In genomic region chr16:85528528-85529387, GRCh38 we compare ENCODE assay signal across 8 cellular contexts.
DNase-seq lines count a peak whose midpoint lies in the region; ATAC-seq, FAIRE-seq and TF ChIP-seq lines count a peak whose summit lies in the region.

No MANE protein-coding gene starts in this region.

- no peak overlapping the region for H3K4me3 ChIP-seq in AG04449 (ENCODE audit: low read depth, low read length)
- no peak overlapping the region for H3K4me3 ChIP-seq in HepG2 (replicated peaks in 1 of 3; ENCODE audit: insufficient read depth in 1 of 3, low read depth in 2 of 3, low read length in 3 of 3)

- H2AFZ ChIP-seq in HepG2 (ENCODE audit: low read length) = no peak overlapping the region

- no peaks in the 10 kb centered on the region for H3K36me3 Mint-ChIP-seq in activated T-cell treated with anti-CD3 and anti-CD28 coated beads, Interleukin-2, amount 50 U/mL, for 72 hours (ENCODE audit: insufficient read depth in 2 of 2)

- TF ChIP-seq CTCF in AG04449 (IDR thresholded peaks at IDR 0.05; ENCODE audit: insufficient read depth, low read length, missing control alignments) (peak; percentile 29), HepG2 (CRISPR knock-in tag; IDR thresholded peaks at IDR 0.05) (peak; percentile 72)

- TF ChIP-seq RAD21 in HepG2 (CRISPR knock-in tag; IDR thresholded peaks at IDR 0.05) = 0 out of 2 replicates have a peak, but pooled peaks have one; percentile 39

- H3K9me3 Mint-ChIP-seq in activated T-cell treated with anti-CD3 and anti-CD28 coated beads, Interleukin-2, amount 50 U/mL, for 72 hours = no peaks in the 10 kb centered on the region

- peak in 1 of 2 donors; percentile 36 for ATAC-seq in activated T-cell treated with anti-CD3 and anti-CD28 coated beads, Interleukin-2, amount 50 U/mL, for 72 hours (replicated peaks in 1 of 2)
- ATAC-seq in HepG2 (no peak), GM21786 (IDR thresholded peaks at IDR 0.05; ENCODE audit: unreplicated experiment) (no peak), GM21619 (IDR thresholded peaks at IDR 0.05; ENCODE audit: unreplicated experiment) (no peak)

- H3K4me1 Mint-ChIP-seq in activated T-cell treated with anti-CD3 and anti-CD28 coated beads, Interleukin-2, amount 50 U/mL, for 72 hours (ENCODE audit: low read depth) = no peaks in the 10 kb centered on the region

- no peak overlapping the region for H3K4me2 ChIP-seq in HepG2 (ENCODE audit: low read depth, low read length)

- no peaks in the 10 kb centered on the region for H3K27me3 Mint-ChIP-seq in activated T-cell treated with anti-CD3 and anti-CD28 coated beads, Interleukin-2, amount 50 U/mL, for 72 hours (ENCODE audit: low read depth)

- POLR2A ChIA-PET in AG04449 (lab: Yijun Ruan, JAX) (no interaction called here), HEK293T (lab: Yijun Ruan, JAX) (interaction anchor here (0.8 kb wide), 1 partner anchor 82 kb away, joined by 3 read pairs; no protein-coding TSS in a partner anchor), HepG2 (lab: Yijun Ruan, JAX) (interaction anchor here (1.0 to 8.9 kb wide), 6 partner anchors 9 to 84 kb away, joined by 3 to 99 read pairs (median 6); partner anchors contain the start of gene GSE1)

- FAIRE-seq in HepG2 (lab: Jason Lieb, UNC) = peak; percentile 32

- no peak overlapping the region for H3K4me3 Mint-ChIP-seq in activated T-cell treated with anti-CD3 and anti-CD28 coated beads, Interleukin-2, amount 50 U/mL, for 72 hours

- H3K4me1 ChIP-seq in HepG2 (ENCODE audit: insufficient read depth, low read length) = peaks cover 99% of the 10 kb centered on the region

- CTCF ChIA-PET in AG04449 (lab: Yijun Ruan, JAX) = interaction anchor here (0.7 to 5.2 kb wide), 12 partner anchors 9 to 108 kb away, joined by 3 to 28 read pairs (median 6); no protein-coding TSS in a partner anchor
- CTCF ChIA-PET in HEK293T (lab: Yijun Ruan, JAX) = interaction anchor here (0.6 to 3.0 kb wide), 11 partner anchors 10 to 1263 kb away, joined by 3 to 18 read pairs (median 3); no protein-coding TSS in a partner anchor
- CTCF ChIA-PET in HepG2 (lab: Yijun Ruan, JAX; ENCODE audit: low intra/inter-chr PET ratio, low total read pairs) = interaction anchor here (1.2 kb wide), 1 partner anchor 18 kb away, joined by 3 read pairs; no protein-coding TSS in a partner anchor

- DNase-seq in AG04449 (ENCODE audit: low read depth, low spot score) (no peak), HEK293T (ENCODE audit: extremely low spot score) (peak; percentile 54), HepG2 (ENCODE audit: low spot score) (no peak), anterior cingulate cortex (lab: John Stamatoyannopoulos, UW) (no peak)
- peak; percentile 30 to 33 for DNase-seq in activated T-cell treated with anti-CD3 and anti-CD28 coated beads, Interleukin-2, amount 50 U/mL, for 72 hours
- no peak for DNase-seq in stimulated activated naive CD4-positive, alpha-beta T cell (lab: John Stamatoyannopoulos, UW)

- no peaks in the 10 kb centered on the region for H4K20me1 ChIP-seq in HepG2 (ENCODE audit: insufficient read depth, low read length)

- TF ChIP-seq POLR2A in HepG2 (IDR thresholded peaks at IDR 0.05; ENCODE audit: insufficient read depth in 1 of 2, low read depth in 2 of 2, low read length in 2 of 2) = no peak

- no peaks in the 10 kb centered on the region for H3K27me3 ChIP-seq in HepG2 (ENCODE audit: control insufficient read depth in 1 of 2, insufficient read depth in 2 of 2, low read length in 2 of 2)

- in situ Hi-C loops in HepG2 (cut with HindIII; ENCODE audit: extremely low pct_ligation_motif_present, low pct_unique_long_range_greater_than_20kb) = no loop called here

- TF ChIP-seq EP300 in HepG2 (IDR thresholded peaks at IDR 0.05; ENCODE audit: low read depth in 2 of 2, low read length in 2 of 2) (no peak), HepG2 (CRISPR knock-in tag; IDR thresholded peaks at IDR 0.05; ENCODE audit: borderline replicate concordance) (no peak)

- no peak overlapping the region for H3K27ac Mint-ChIP-seq in activated T-cell treated with anti-CD3 and anti-CD28 coated beads, Interleukin-2, amount 50 U/mL, for 72 hours

- H3K79me2 ChIP-seq in HepG2 (ENCODE audit: insufficient read depth, low read length) = no peaks in the 10 kb centered on the region

- H3K36me3 ChIP-seq in HepG2 (replicated peaks in 1 of 2; ENCODE audit: control insufficient read depth in 1 of 2, insufficient read depth in 2 of 2, low read length in 2 of 2) = no peaks in the 10 kb centered on the region

- no peak overlapping the region for H3K9ac ChIP-seq in HepG2 (ENCODE audit: insufficient read depth, low read depth, low read length)

- no TSS peak for BruUV-seq in HepG2 (replicated peaks; lab: Mats Ljungman, UMichigan)

- intact Hi-C loops in HepG2 (cut with micrococcal nuclease; ENCODE audit: unreplicated experiment) = loop anchor here (10.0 kb wide), 1 partner anchor 86 kb away; the partner anchor contains the start of gene GSE1

- H3K9me3 ChIP-seq in HepG2 (ENCODE audit: low read length) = no peaks in the 10 kb centered on the region

- H3K27ac ChIP-seq in HepG2 (ENCODE audit: extremely low read length, insufficient read depth, low read length) = no peak overlapping the region

- 84% methylated on average over 21 of the region's 21 CpGs for WGBS in HepG2 (ENCODE audit: low lambda C conversion rate)

TF ChIP-seq in HEK293T, 16 proteins besides CTCF, POLR2A, EP300 and RAD21:
- no peak for TF ChIP-seq SP1 (IDR thresholded peaks at IDR 0.05)
- TF ChIP-seq BHLHE40 (IDR thresholded peaks at IDR 0.05; ENCODE audit: borderline replicate concordance) = no peak
- no peak for TF ChIP-seq ARNT (IDR thresholded peaks at IDR 0.05)
- no peak for TF ChIP-seq NFRKB (IDR thresholded peaks at IDR 0.05)
TF ChIP-seq in HEK293T: peak in this region for 0.

TF ChIP-seq in HepG2, 621 proteins besides CTCF, POLR2A, EP300 and RAD21 (continues in another document):
- peak; percentile 42; the same call in 1 of the 2 replicates for TF ChIP-seq ZNF580 (CRISPR knock-in tag; IDR thresholded peaks at IDR 0.05; ENCODE audit: borderline replicate concordance, low read depth)
- TF ChIP-seq PTBP1 (IDR thresholded peaks at IDR 0.05; ENCODE audit: low read depth, low read length, poor library complexity, severe bottlenecking) = peak; percentile 29
- TF ChIP-seq UBTF (CRISPR knock-in tag; IDR thresholded peaks at IDR 0.05) = peak; percentile 42; the same call in 1 of the 2 replicates
- TF ChIP-seq FOSL2 (CRISPR knock-in tag; IDR thresholded peaks at IDR 0.05) = 0 out of 2 replicates have a peak, but pooled peaks have one; percentile 5
- TF ChIP-seq ISX (CRISPR knock-in tag; conservative IDR thresholded peaks at IDR 0.05) = no peak
- peak; percentile 65; the same call in 1 of the 2 replicates for TF ChIP-seq ZBTB4 (CRISPR knock-in tag; IDR thresholded peaks at IDR 0.05; ENCODE audit: borderline replicate concordance)
- TF ChIP-seq ZNF280B (CRISPR knock-in tag; IDR thresholded peaks at IDR 0.05; ENCODE audit: borderline replicate concordance) = no peak

Comparison
In these comparisons a context has a peak if more than half of its experiments do, and no peak if none do; other contexts are left out.
1. DNase-seq: peak in HEK293T (single experiment) and activated T-cell treated with anti-CD3 and anti-CD28 coated beads, Interleukin-2, amount 50 U/mL, for 72 hours (2 of 2); none in AG04449 (single experiment), HepG2 (single experiment), stimulated activated naive CD4-positive, alpha-beta T cell (0 of 6) and anterior cingulate cortex (0 of 58).